20 cellular contexts compared by ENCODE assay signal in genomic region chr18:68220458-68220857, GRCh38.
"Had no signal": no experiment of that assay in that cellular context is flagged by ENCODE, and none has a peak within 500 bp of the region (broad histone marks: within the 10 kb centered on the region; RNA-seq: fewer than 3 reads in every experiment).

No MANE protein-coding gene starts in this region.

- H3K9me3 Mint-ChIP-seq: activated B cell treated with CpG ODN at 0.5 μM for 24 hours; activated CD4-positive, alpha-beta memory T cell treated with anti-CD3 and anti-CD28 coated beads, Interleukin-2, amount 10 ng/mL, durations not matched to agents 7 days and 5 days; activated T-helper 17 cell treated with anti-CD3 and anti-CD28 coated beads, Interleukin-2, amount 50 U/mL, for 72 hours; T-cell had no signal

- H3K27me3 ChIP-seq: gastroesophageal sphincter, heart left ventricle, left lung, neutrophil, sigmoid colon, thyroid gland had no signal

- H3K27ac ChIP-seq: gastroesophageal sphincter, left lung, neutrophil, parathyroid adenoma, sigmoid colon, thyroid gland had no signal

- H3K27me3 Mint-ChIP-seq: activated B cell treated with CpG ODN at 0.5 μM for 24 hours; activated CD4-positive, alpha-beta memory T cell treated with anti-CD3 and anti-CD28 coated beads, Interleukin-2, amount 10 ng/mL, durations not matched to agents 7 days and 5 days; activated CD8-positive, alpha-beta memory T cell treated with anti-CD3 and anti-CD28 coated beads, Interleukin-2, amount 10 ng/mL, durations not matched to agents 7 days and 5 days; activated T-helper 17 cell treated with anti-CD3 and anti-CD28 coated beads, Interleukin-2, amount 50 U/mL, for 72 hours; dendritic cell treated with granulocyte-macrophage colony-stimulating factor and Interleukin-4, amounts not matched to agents 40 ng/mL and 50 ng/mL, for 4 days; naive thymus-derived CD4-positive, alpha-beta T cell; T-cell had no signal

- H3K36me3 ChIP-seq: gastroesophageal sphincter, heart left ventricle, left lung, neutrophil, sigmoid colon, thyroid gland had no signal

- H2AFZ ChIP-seq: parathyroid adenoma had no signal

- ATAC-seq: activated CD8-positive, alpha-beta memory T cell treated with anti-CD3 and anti-CD28 coated beads, Interleukin-2, amount 10 ng/mL, durations not matched to agents 7 days and 5 days; activated T-helper 17 cell treated with anti-CD3 and anti-CD28 coated beads, Interleukin-2, amount 50 U/mL, for 72 hours; esophagus mucosa; gastroesophageal sphincter; mucosa of descending colon; naive thymus-derived CD4-positive, alpha-beta T cell; T-cell had no signal

- H3K9ac ChIP-seq: parathyroid adenoma had no signal

- DNase-seq: activated B cell treated with CpG ODN at 0.5 μM for 24 hours; activated CD4-positive, alpha-beta memory T cell treated with anti-CD3 and anti-CD28 coated beads, Interleukin-2, amount 10 ng/mL, durations not matched to agents 7 days and 5 days; activated CD4-positive, alpha-beta T cell treated with anti-CD3 and anti-CD28 coated beads for 4 hours; activated CD8-positive, alpha-beta memory T cell treated with anti-CD3 and anti-CD28 coated beads, Interleukin-2, amount 10 ng/mL, durations not matched to agents 7 days and 5 days; activated naive CD4-positive, alpha-beta T cell; effector CD8-positive, alpha-beta T cell; heart left ventricle; left lung; mucosa of descending colon; naive thymus-derived CD4-positive, alpha-beta T cell; sigmoid colon; stimulated activated naive CD4-positive, alpha-beta T cell; T-cell; thyroid gland had no signal

- H3K4me1 Mint-ChIP-seq: activated B cell treated with CpG ODN at 0.5 μM for 24 hours; activated CD4-positive, alpha-beta memory T cell treated with anti-CD3 and anti-CD28 coated beads, Interleukin-2, amount 10 ng/mL, durations not matched to agents 7 days and 5 days; activated CD8-positive, alpha-beta memory T cell treated with anti-CD3 and anti-CD28 coated beads, Interleukin-2, amount 10 ng/mL, durations not matched to agents 7 days and 5 days; activated T-helper 17 cell treated with anti-CD3 and anti-CD28 coated beads, Interleukin-2, amount 50 U/mL, for 72 hours; T-cell had no signal

- H3K4me3 Mint-ChIP-seq: activated B cell treated with CpG ODN at 0.5 μM for 24 hours; activated CD4-positive, alpha-beta memory T cell treated with anti-CD3 and anti-CD28 coated beads, Interleukin-2, amount 10 ng/mL, durations not matched to agents 7 days and 5 days; activated CD8-positive, alpha-beta memory T cell treated with anti-CD3 and anti-CD28 coated beads, Interleukin-2, amount 10 ng/mL, durations not matched to agents 7 days and 5 days; activated T-helper 17 cell treated with anti-CD3 and anti-CD28 coated beads, Interleukin-2, amount 50 U/mL, for 72 hours; dendritic cell treated with granulocyte-macrophage colony-stimulating factor and Interleukin-4, amounts not matched to agents 40 ng/mL and 50 ng/mL, for 4 days; naive thymus-derived CD4-positive, alpha-beta T cell; T-cell had no signal

- H3K4me1 ChIP-seq: gastroesophageal sphincter, left lung, parathyroid adenoma, sigmoid colon, thyroid gland had no signal

- H3K79me2 ChIP-seq: parathyroid adenoma had no signal

- H3K4me3 ChIP-seq: gastroesophageal sphincter, heart left ventricle, left lung, mucosa of descending colon, sigmoid colon, thyroid gland had no signal

- H3K9me3 ChIP-seq: gastroesophageal sphincter, left lung, mucosa of descending colon, neutrophil, sigmoid colon, thyroid gland had no signal

- H3K27ac Mint-ChIP-seq: activated B cell treated with CpG ODN at 0.5 μM for 24 hours; activated CD4-positive, alpha-beta memory T cell treated with anti-CD3 and anti-CD28 coated beads, Interleukin-2, amount 10 ng/mL, durations not matched to agents 7 days and 5 days; activated CD8-positive, alpha-beta memory T cell treated with anti-CD3 and anti-CD28 coated beads, Interleukin-2, amount 10 ng/mL, durations not matched to agents 7 days and 5 days; activated T-helper 17 cell treated with anti-CD3 and anti-CD28 coated beads, Interleukin-2, amount 50 U/mL, for 72 hours; dendritic cell treated with granulocyte-macrophage colony-stimulating factor and Interleukin-4, amounts not matched to agents 40 ng/mL and 50 ng/mL, for 4 days; naive thymus-derived CD4-positive, alpha-beta T cell; T-cell had no signal

- H3K36me3 Mint-ChIP-seq: activated CD8-positive, alpha-beta memory T cell treated with anti-CD3 and anti-CD28 coated beads, Interleukin-2, amount 10 ng/mL, durations not matched to agents 7 days and 5 days; naive thymus-derived CD4-positive, alpha-beta T cell; T-cell had no signal
